In the genomic region with DNA sequence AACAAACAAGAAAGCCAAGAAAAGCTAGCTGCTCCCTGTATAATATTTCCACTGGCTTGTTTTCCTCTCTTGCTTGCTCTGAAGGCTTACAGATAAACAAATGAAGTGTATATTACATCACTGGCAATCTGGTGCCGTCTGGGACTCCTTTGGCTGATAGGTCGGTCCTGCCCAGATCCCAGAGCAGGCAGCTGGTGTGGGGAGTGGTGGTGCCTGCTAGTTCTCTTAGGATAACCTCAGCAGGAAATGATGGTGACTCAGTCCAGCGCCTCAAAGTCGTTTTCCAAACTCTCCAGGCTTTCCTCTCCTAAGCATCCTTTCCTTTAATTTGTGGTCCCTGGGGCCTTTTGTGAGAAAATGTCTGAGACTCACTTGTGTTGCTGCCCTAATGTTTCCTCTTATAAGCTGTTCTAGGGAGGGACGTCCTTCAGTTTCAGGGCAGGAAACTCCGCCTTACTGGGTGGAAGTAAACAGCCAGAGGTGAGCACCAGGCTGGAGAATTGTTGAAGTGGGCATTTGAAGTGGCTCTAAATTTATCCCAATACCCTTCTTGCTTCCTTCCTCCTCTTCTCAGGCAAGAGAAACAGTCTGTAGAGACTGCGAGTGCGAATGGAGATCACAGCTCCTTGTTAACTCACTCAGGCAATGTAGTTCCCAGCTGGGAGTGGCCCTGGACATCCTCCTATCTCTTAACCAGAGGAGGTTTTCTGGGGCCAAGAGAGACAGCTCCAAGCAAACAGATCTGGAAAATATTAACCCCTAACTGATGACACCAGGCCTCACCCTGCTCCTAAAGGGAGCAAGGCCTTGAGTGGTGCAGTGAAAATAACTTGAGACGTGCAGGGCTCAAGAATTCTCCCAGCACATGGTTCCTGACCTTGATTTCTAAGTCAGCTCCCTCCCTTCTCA, we compare ENCODE assay signal across 9 cellular contexts. TPM values are rescaled to one million over a fixed set of nuclear protein-coding genes. Genes with fewer than 3 reads are reported as not detected.
DNase-seq lines count a peak whose midpoint lies in the region; ATAC-seq and TF ChIP-seq lines count a peak whose summit lies in the region.
"Had no signal": no experiment of that assay in that cellular context is flagged by ENCODE, and none has a peak within 500 bp of the region (broad histone marks: within the 10 kb centered on the region; RNA-seq: fewer than 3 reads in every experiment).

No MANE protein-coding gene starts in this region.

- no peaks in the 10 kb centered on the region for H3K9me3 ChIP-seq in upper lobe of left lung

- H3K4me3 Mint-ChIP-seq in glutamatergic neuron (ENCODE audit: unreplicated experiment) (peak overlapping the region; percentile 53), natural killer cell (no peak overlapping the region)

- 15 to 19% methylated on average over 9 of the region's 9 CpGs for WGBS in upper lobe of left lung, 2 donors

- peak; percentile 61 for DNase-seq in activated effector memory CD4-positive, alpha-beta T cell treated with anti-CD3 and anti-CD28 coated beads, Interleukin-2, amount 50 U/mL, for 16 hours
- no peak for DNase-seq in activated effector memory CD4-positive, alpha-beta T cell treated with Interleukin-2 at 50 U/mL for 16 hours
- peak; percentile 92 for DNase-seq in NCI-H82 treated with DMSO at 0.1 percent for 48 hours (lab: John Stamatoyannopoulos, UW; ENCODE audit: unreplicated experiment)
- DNase-seq in glutamatergic neuron, result peak; percentile 62
- peak in 1 of 2 donors; percentile 36 for DNase-seq in upper lobe of left lung
- DNase-seq in superior temporal gyrus (ENCODE audit: extremely low spot score), result no peak
- DNase-seq in natural killer cell, result no peak
- DNase-seq: NCI-H774 had no signal

- intact Hi-C loops in natural killer cell (cut with micrococcal nuclease), result no loop called here

- H3K27ac Mint-ChIP-seq in glutamatergic neuron (ENCODE audit: unreplicated experiment), result peak overlapping the region; percentile 81
- no peak overlapping the region for H3K27ac Mint-ChIP-seq in natural killer cell

- H3K27me3 Mint-ChIP-seq in glutamatergic neuron (ENCODE audit: unreplicated experiment) (peaks cover 4% of the 10 kb centered on the region), natural killer cell (ENCODE audit: low read depth in 2 of 2) (peaks cover 14 to 34% of the 10 kb centered on the region in 2 donors)

- ATAC-seq in upper lobe of left lung (ENCODE audit: low FRiP score in 2 of 2), result peak; percentile 72 to 91
- no peak for ATAC-seq in natural killer cell
- no peak for ATAC-seq in GM21423 (IDR thresholded peaks at IDR 0.05; ENCODE audit: unreplicated experiment)

- H3K36me3 Mint-ChIP-seq in glutamatergic neuron (ENCODE audit: unreplicated experiment), result no peaks in the 10 kb centered on the region
- no peaks in the 10 kb centered on the region for H3K36me3 Mint-ChIP-seq in natural killer cell

- no peaks in the 10 kb centered on the region for H3K36me3 ChIP-seq in upper lobe of left lung

- H3K27ac ChIP-seq in upper lobe of left lung, result peak overlapping the region; percentile 8 to 69 (median 38)

- TF ChIP-seq EP300 in upper lobe of left lung (IDR thresholded peaks at IDR 0.05), result no peak

- TF ChIP-seq CTCF in glutamatergic neuron (IDR thresholded peaks at IDR 0.05; ENCODE audit: partially characterized antibody, unreplicated experiment), result no peak
- TF ChIP-seq CTCF in upper lobe of left lung (IDR thresholded peaks at IDR 0.05), result no peak
- no peak for TF ChIP-seq CTCF in natural killer cell (IDR thresholded peaks at IDR 0.05)

- peaks cover 1% of the 10 kb centered on the region for H3K9me3 Mint-ChIP-seq in glutamatergic neuron (ENCODE audit: unreplicated experiment)
- H3K9me3 Mint-ChIP-seq in natural killer cell, result no peaks in the 10 kb centered on the region

- no peaks in the 10 kb centered on the region for H3K27me3 ChIP-seq in upper lobe of left lung

- peaks cover 37% of the 10 kb centered on the region for H3K4me1 Mint-ChIP-seq in glutamatergic neuron (ENCODE audit: low read depth, unreplicated experiment)
- peaks cover 16 to 25% of the 10 kb centered on the region in 2 donors for H3K4me1 Mint-ChIP-seq in natural killer cell

- no peak overlapping the region for H3K4me3 ChIP-seq in upper lobe of left lung

- peaks cover 18 to 23% (median 21%) of the 10 kb centered on the region in 4 donors for H3K4me1 ChIP-seq in upper lobe of left lung

- TF ChIP-seq POLR2A in upper lobe of left lung (IDR thresholded peaks at IDR 0.05), result no peak

RNA-seq across cellular contexts. Expression of gene CD300LF, which starts 34.9 kb away (rescaled TPM):
- total RNA-seq in glutamatergic neuron (ENCODE audit: unreplicated experiment), result not detected
- 10 to 100 TPM; 14.5 to 70.2 (median 33.4) TPM for total RNA-seq in upper lobe of left lung
- 10 to 100 TPM in 1 of 3 donors, 1 to 10 TPM in 2; 1.9 to 10.6 (median 8.7) TPM for total RNA-seq in natural killer cell

RNA-seq across cellular contexts. Expression of gene CD300E, which starts 54.3 kb away (rescaled TPM):
- not detected for total RNA-seq in glutamatergic neuron (ENCODE audit: unreplicated experiment)
- 10 to 100 TPM in 2 of 6 donors, 1 to 10 TPM in 4; 3.6 to 15.6 (median 6.7) TPM for total RNA-seq in upper lobe of left lung
- total RNA-seq in natural killer cell, result 1 to 10 TPM; 6.9 to 10.0 (median 8.9) TPM

RNA-seq across cellular contexts. Expression of gene RAB37, which starts 59.2 kb away (rescaled TPM):
- total RNA-seq in glutamatergic neuron (ENCODE audit: unreplicated experiment) (2.1 TPM), upper lobe of left lung (1 to 10 TPM; 1.1 to 7.1 (median 3.7) TPM), natural killer cell (100 to 1,000 TPM; 150 to 184 (median 169) TPM)

Comparison
In these comparisons a context has a peak if more than half of its experiments do, and no peak if none do; other contexts are left out.
1. DNase-seq: peak in activated effector memory CD4-positive, alpha-beta T cell treated with anti-CD3 and anti-CD28 coated beads, Interleukin-2, amount 50 U/mL, for 16 hours (single experiment), NCI-H82 treated with DMSO at 0.1 percent for 48 hours (single experiment) and glutamatergic neuron (single experiment); none in activated effector memory CD4-positive, alpha-beta T cell treated with Interleukin-2 at 50 U/mL for 16 hours (single experiment), superior temporal gyrus (single experiment) and natural killer cell (single experiment).
2. ATAC-seq: peak in upper lobe of left lung (2 of 2); none in natural killer cell (0 of 3) and GM21423 (single experiment).
3. RNA of gene RAB37, which starts 59.2 kb away (total RNA-seq): 150 to 184 TPM in natural killer cell; 1.1 to 7.1 TPM in upper lobe of left lung and 2.1 TPM in glutamatergic neuron (single experiment); every median in the first group is over 10 times any median in the second.